1 cellular context compared by ENCODE assay signal in genomic region chr11:68357568-68357967, GRCh38.
TF ChIP-seq lines count a peak whose summit lies in the region.

No MANE protein-coding gene starts in this region.

TF ChIP-seq in liver, 16 proteins besides CTCF, POLR2A, EP300 and RAD21 (continued from another document):
- TF ChIP-seq FOXA2 (IDR thresholded peaks at IDR 0.05) (no peak), RXRA (IDR thresholded peaks at IDR 0.05) (peak in 1 of 2 donors; percentile 74)
TF ChIP-seq in liver: peak in this region for 2.
